ENCODE assay signal across 8 cellular contexts in the genomic region with DNA sequence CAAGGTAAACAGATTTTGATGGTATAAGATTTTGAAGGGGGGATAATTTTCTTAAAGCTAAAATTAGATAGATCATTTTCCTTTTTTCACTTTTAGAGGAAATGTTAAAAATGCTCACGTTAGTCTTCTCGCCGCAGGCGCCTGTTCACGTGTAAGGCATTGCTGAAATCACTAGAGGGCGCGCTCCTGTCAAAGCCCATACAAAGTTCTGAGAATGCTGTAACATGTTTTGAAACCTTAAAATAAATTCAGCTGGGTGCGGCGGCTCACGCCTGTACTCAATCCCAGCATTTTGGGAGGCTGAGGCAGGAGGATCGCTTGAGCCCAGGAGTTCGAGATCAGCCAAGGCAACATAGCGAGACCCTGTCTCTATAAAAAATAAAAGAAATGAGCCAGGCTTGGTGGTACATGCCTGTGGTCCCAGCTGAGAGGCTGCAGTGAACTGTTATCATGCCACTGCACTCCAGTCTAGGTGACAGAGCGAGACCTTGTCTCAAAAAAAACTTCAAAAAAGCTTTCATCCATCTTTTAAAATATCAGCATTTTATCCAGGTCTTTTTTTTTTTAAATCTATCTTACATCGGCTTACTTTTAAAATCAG.
A peak's percentile ranks its signal among the peaks of the same experiment; 100 is the strongest.
DNase-seq lines count a peak whose midpoint lies in the region; ATAC-seq lines count a peak whose summit lies in the region.

No MANE protein-coding gene starts in this region.

- no peak overlapping the region for H3K14ac ChIP-seq in neuronal stem cell (ENCODE audit: low read length)

- H3K18ac ChIP-seq in neuronal stem cell (ENCODE audit: low read length) = no peak overlapping the region

- H2AFZ ChIP-seq in GM23248 = peak overlapping the region; percentile 71; the same call in 1 of the 2 replicates
- H2AFZ ChIP-seq in neuronal stem cell (ENCODE audit: low read length) = no peak overlapping the region

- POLR2A ChIA-PET in activated CD4-positive, alpha-beta T cell treated with anti-CD3 and anti-CD28 coated beads for 36 hours (lab: Charles Lee) = no interaction called here

- ATAC-seq in activated CD4-positive, alpha-beta T cell treated with anti-CD3 and anti-CD28 coated beads for 36 hours = peak; percentile 30

- no peaks in the 10 kb centered on the region for H3F3A ChIP-seq in GM23248 (ENCODE audit: insufficient read depth)

- H3K4me1 Mint-ChIP-seq in activated CD4-positive, alpha-beta T cell treated with anti-CD3 and anti-CD28 coated beads for 36 hours = no peaks in the 10 kb centered on the region

- no peak overlapping the region for H2BK120ac ChIP-seq in neuronal stem cell (ENCODE audit: low read depth, low read length)

- intact Hi-C loops in activated CD4-positive, alpha-beta T cell treated with anti-CD3 and anti-CD28 coated beads for 36 hours (cut with DNase I, micrococcal nuclease) = loop anchor here (1.0 to 2.0 kb wide), 3 partner anchors 259 to 377 kb away; no protein-coding TSS in a partner anchor

- H2AK5ac ChIP-seq in neuronal stem cell (ENCODE audit: low read depth, low read length) = no peak overlapping the region

- H3K4me3 Mint-ChIP-seq in activated CD4-positive, alpha-beta T cell treated with anti-CD3 and anti-CD28 coated beads for 36 hours = no peak overlapping the region

- H2BK12ac ChIP-seq in neuronal stem cell (ENCODE audit: low read length) = no peak overlapping the region

- H3K9ac ChIP-seq in GM23248 (no peak overlapping the region), neuronal stem cell (ENCODE audit: low read depth, low read length, poor library complexity) (no peak overlapping the region)

- no peaks in the 10 kb centered on the region for H3K27me3 ChIP-seq in GM23248 (replicated peaks; ENCODE audit: insufficient read depth)
- peaks cover 0 to 38% (median 0%) of the 10 kb centered on the region in 3 experiments for H3K27me3 ChIP-seq in neuronal stem cell (ENCODE audit: control insufficient read depth in 3 of 3, insufficient read depth in 3 of 3, low read depth in 1 of 3, low read length in 3 of 3)

- no peaks in the 10 kb centered on the region for H3K36me3 Mint-ChIP-seq in activated CD4-positive, alpha-beta T cell treated with anti-CD3 and anti-CD28 coated beads for 36 hours (ENCODE audit: low read depth)

- no peaks in the 10 kb centered on the region for H3K9me3 Mint-ChIP-seq in activated CD4-positive, alpha-beta T cell treated with anti-CD3 and anti-CD28 coated beads for 36 hours (ENCODE audit: low read depth)

- H3K4me2 ChIP-seq in GM23248 (ENCODE audit: unreplicated experiment) = no peak overlapping the region
- no peak overlapping the region for H3K4me2 ChIP-seq in neuronal stem cell (ENCODE audit: insufficient read depth, low read length, poor library complexity, severe bottlenecking)

- no peaks in the 10 kb centered on the region for H3K79me2 ChIP-seq in GM23248 (ENCODE audit: insufficient read depth)

- H3K36me3 ChIP-seq in GM23248 (ENCODE audit: low read depth) = no peaks in the 10 kb centered on the region
- no peaks in the 10 kb centered on the region for H3K36me3 ChIP-seq in neuronal stem cell (replicated peaks in 1 of 2; ENCODE audit: control insufficient read depth in 2 of 2, insufficient read depth in 2 of 2, low read length in 2 of 2)

- H3K27me3 Mint-ChIP-seq in activated CD4-positive, alpha-beta T cell treated with anti-CD3 and anti-CD28 coated beads for 36 hours = peaks cover 4% of the 10 kb centered on the region

- no peak overlapping the region for H4K91ac ChIP-seq in neuronal stem cell (ENCODE audit: low read depth, low read length, poor library complexity)

- in situ Hi-C loops in GM23248 (cut with MboI) = loop anchor here (10.0 kb wide), 1 partner anchor 375 kb away; no protein-coding TSS in a partner anchor

- H3K27ac ChIP-seq in GM23248 (no peak overlapping the region), neuronal stem cell (replicated peaks; ENCODE audit: low read length) (no peak overlapping the region)

- H3K4me3 ChIP-seq in GM23248 = no peak overlapping the region
- no peak overlapping the region for H3K4me3 ChIP-seq in neuronal stem cell (ENCODE audit: low read length in 2 of 2)

- H2BK5ac ChIP-seq in neuronal stem cell (ENCODE audit: low read length) = no peak overlapping the region

- no peaks in the 10 kb centered on the region for H3K9me2 ChIP-seq in GM23248 (ENCODE audit: insufficient read depth)

- H3K79me1 ChIP-seq in neuronal stem cell (ENCODE audit: low read depth, low read length) = no peaks in the 10 kb centered on the region

- H3K9me3 ChIP-seq in GM23248 (ENCODE audit: low read depth) = no peaks in the 10 kb centered on the region
- H3K9me3 ChIP-seq in neuronal stem cell (replicated peaks in 1 of 2; ENCODE audit: control insufficient read depth in 2 of 2, insufficient read depth in 1 of 2, low read depth in 1 of 2, low read length in 2 of 2) = no peaks in the 10 kb centered on the region

- no peak overlapping the region for H3K27ac Mint-ChIP-seq in activated CD4-positive, alpha-beta T cell treated with anti-CD3 and anti-CD28 coated beads for 36 hours

- H2BK15ac ChIP-seq in neuronal stem cell (ENCODE audit: low read length) = no peak overlapping the region

- H3K4me1 ChIP-seq in GM23248 (ENCODE audit: insufficient read depth) = no peaks in the 10 kb centered on the region
- H3K4me1 ChIP-seq in neuronal stem cell (ENCODE audit: control insufficient read depth in 2 of 2, insufficient read depth in 1 of 2, low read depth in 1 of 2, low read length in 2 of 2) = no peaks in the 10 kb centered on the region

- CTCF ChIA-PET in activated CD4-positive, alpha-beta T cell treated with anti-CD3 and anti-CD28 coated beads for 36 hours (lab: Charles Lee) = interaction anchor here (0.6 to 1.8 kb wide), 11 partner anchors 9 to 1259 kb away, joined by 3 to 9 read pairs (median 4); no protein-coding TSS in a partner anchor

- H4K8ac ChIP-seq in neuronal stem cell (ENCODE audit: low read depth, low read length) = no peak overlapping the region

- H4K20me1 ChIP-seq in GM23248 (ENCODE audit: insufficient read depth) = no peaks in the 10 kb centered on the region

- no peak overlapping the region for H3K23ac ChIP-seq in neuronal stem cell (ENCODE audit: low read depth, low read length, poor library complexity)

- no peak overlapping the region for H3K4ac ChIP-seq in neuronal stem cell (ENCODE audit: low read length)

- DNase-seq in ELR (ENCODE audit: low read depth) (peak; percentile 63), GM23248 (peak; percentile 71), NCI-H1694 (lab: John Stamatoyannopoulos, UW) (peak; percentile 55), fibroblast of gingiva (ENCODE audit: low read depth) (peak; percentile 42), neuronal stem cell (ENCODE audit: low spot score) (peak; percentile 14), activated gamma-delta T cell (lab: John Stamatoyannopoulos, UW) (no peak), dedifferentiated amniotic fluid mesenchymal stem cell (ENCODE audit: extremely low spot score) (no peak)
- DNase-seq in activated CD4-positive, alpha-beta T cell treated with anti-CD3 and anti-CD28 coated beads for 36 hours = peak; percentile 64

- WGBS in GM23248 (ENCODE audit: low coverage in 1 of 2, low lambda C conversion rate in 2 of 2, missing lambda C conversion rate in 2 of 2), 2 experiments = 12 to 19% methylated on average over 11 to 15 of the region's 15 CpGs
- WGBS in neuronal stem cell (ENCODE audit: extremely low coverage in 2 of 2, insufficient read length in 2 of 2, insufficient replicate concordance in 1 of 2), 2 donors = no CpG with 5 or more reads among the region's 15 CpGs

Comparison
In these comparisons a context has a peak if more than half of its experiments do, and no peak if none do; other contexts are left out.
1. DNase-seq: peak in ELR (single experiment), GM23248 (single experiment), NCI-H1694 (single experiment), activated CD4-positive, alpha-beta T cell treated with anti-CD3 and anti-CD28 coated beads for 36 hours (single experiment), fibroblast of gingiva (single experiment) and neuronal stem cell (single experiment); none in activated gamma-delta T cell (single experiment) and dedifferentiated amniotic fluid mesenchymal stem cell (single experiment).